ENCODE assay signal across 8 cellular contexts in genomic region chr14:81990312-81990761, GRCh38.
A peak's percentile ranks its signal among the peaks of the same experiment; 100 is the strongest.
DNase-seq lines count a peak whose midpoint lies in the region; ATAC-seq and TF ChIP-seq lines count a peak whose summit lies in the region.

No MANE protein-coding gene starts in this region.

- H3K4me3 Mint-ChIP-seq in brain, result peak overlapping the region in 1 of 5 experiments; percentile 20

- peaks cover 2% of the 10 kb centered on the region for H3K27me3 Mint-ChIP-seq in brain

- DNase-seq in COLO829 (ENCODE audit: low spot score) (peak; percentile 52), OCI-M1 (lab: John Stamatoyannopoulos, UW) (peak; percentile 79), islet precursor cell (peak; percentile 68)
- peak; percentile 39 to 41 for DNase-seq in stimulated activated CD4-positive, alpha-beta T cell treated with anti-CD3 and anti-CD28 coated beads, Interleukin-2, amount 100 ng/mL, for 24 hours

- peak; percentile 87 to 93 for TF ChIP-seq CTCF in brain (conservative IDR thresholded peaks at IDR 0.05)

- H3K9me3 Mint-ChIP-seq in brain, result peaks cover 0 to 1% (median 0%) of the 10 kb centered on the region in 5 experiments

- peaks cover 10% of the 10 kb centered on the region for H3K4me1 Mint-ChIP-seq in brain

- no peaks in the 10 kb centered on the region for H3K36me3 Mint-ChIP-seq in brain

- ATAC-seq in GM18907 (IDR thresholded peaks at IDR 0.05; ENCODE audit: unreplicated experiment) (peak; percentile 77), HG03469 (IDR thresholded peaks at IDR 0.05; ENCODE audit: unreplicated experiment) (peak; percentile 62), HG03520 (IDR thresholded peaks at IDR 0.05; ENCODE audit: unreplicated experiment) (no peak)

- H3K27ac Mint-ChIP-seq in brain, result peak overlapping the region in 1 of 5 experiments; percentile 33
